In genomic region chr17:58101898-58102297, GRCh38 we compare ENCODE assay signal across 5 cellular contexts. TPM values are rescaled to one million over a fixed set of nuclear protein-coding genes. Genes with fewer than 3 reads are reported as not detected.
"Had no signal": no experiment of that assay in that cellular context is flagged by ENCODE, and none has a peak within 500 bp of the region (broad histone marks: within the 10 kb centered on the region; RNA-seq: fewer than 3 reads in every experiment).

No MANE protein-coding gene starts in this region.

RNA-seq across cellular contexts. Expression of gene OR4D1, which starts 46.3 kb away (rescaled TPM):
- total RNA-seq: activated B cell treated with CpG ODN at 0.5 μM for 24 hours, ascending aorta, bronchial epithelial cell, cardiac muscle cell, chondrocyte had no signal
- polyA plus RNA-seq: cardiac muscle cell had no signal
